ENCODE assay signal across 1 cellular context in genomic region chr20:50438986-50439407, GRCh38.
TF ChIP-seq lines count a peak whose summit lies in the region.

No MANE protein-coding gene starts in this region.

TF ChIP-seq in SK-N-SH, 30 proteins besides CTCF, POLR2A, EP300 and RAD21 (continued from another document):
- TF ChIP-seq, protein P1, sequence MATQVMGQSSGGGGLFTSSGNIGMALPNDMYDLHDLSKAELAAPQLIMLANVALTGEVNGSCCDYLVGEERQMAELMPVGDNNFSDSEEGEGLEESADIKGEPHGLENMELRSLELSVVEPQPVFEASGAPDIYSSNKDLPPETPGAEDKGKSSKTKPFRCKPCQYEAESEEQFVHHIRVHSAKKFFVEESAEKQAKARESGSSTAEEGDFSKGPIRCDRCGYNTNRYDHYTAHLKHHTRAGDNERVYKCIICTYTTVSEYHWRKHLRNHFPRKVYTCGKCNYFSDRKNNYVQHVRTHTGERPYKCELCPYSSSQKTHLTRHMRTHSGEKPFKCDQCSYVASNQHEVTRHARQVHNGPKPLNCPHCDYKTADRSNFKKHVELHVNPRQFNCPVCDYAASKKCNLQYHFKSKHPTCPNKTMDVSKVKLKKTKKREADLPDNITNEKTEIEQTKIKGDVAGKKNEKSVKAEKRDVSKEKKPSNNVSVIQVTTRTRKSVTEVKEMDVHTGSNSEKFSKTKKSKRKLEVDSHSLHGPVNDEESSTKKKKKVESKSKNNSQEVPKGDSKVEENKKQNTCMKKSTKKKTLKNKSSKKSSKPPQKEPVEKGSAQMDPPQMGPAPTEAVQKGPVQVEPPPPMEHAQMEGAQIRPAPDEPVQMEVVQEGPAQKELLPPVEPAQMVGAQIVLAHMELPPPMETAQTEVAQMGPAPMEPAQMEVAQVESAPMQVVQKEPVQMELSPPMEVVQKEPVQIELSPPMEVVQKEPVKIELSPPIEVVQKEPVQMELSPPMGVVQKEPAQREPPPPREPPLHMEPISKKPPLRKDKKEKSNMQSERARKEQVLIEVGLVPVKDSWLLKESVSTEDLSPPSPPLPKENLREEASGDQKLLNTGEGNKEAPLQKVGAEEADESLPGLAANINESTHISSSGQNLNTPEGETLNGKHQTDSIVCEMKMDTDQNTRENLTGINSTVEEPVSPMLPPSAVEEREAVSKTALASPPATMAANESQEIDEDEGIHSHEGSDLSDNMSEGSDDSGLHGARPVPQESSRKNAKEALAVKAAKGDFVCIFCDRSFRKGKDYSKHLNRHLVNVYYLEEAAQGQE (IDR thresholded peaks at IDR 0.05; ENCODE audit: low read depth, low read length) = no peak
TF ChIP-seq in SK-N-SH: peak in this region for 2.
